In genomic region chr5:10596310-10596703, GRCh38 we compare ENCODE assay signal across 1 cellular context.
TF ChIP-seq lines count a peak whose summit lies in the region.

No MANE protein-coding gene starts in this region.

TF ChIP-seq in IMR-90, 13 proteins besides CTCF, POLR2A, EP300 and RAD21:
- TF ChIP-seq MAZ (IDR thresholded peaks at IDR 0.05; ENCODE audit: borderline replicate concordance, low read depth, low read length) (no peak), MXI1 (IDR thresholded peaks at IDR 0.05; ENCODE audit: borderline replicate concordance, low read depth, low read length) (no peak), RCOR1 (IDR thresholded peaks at IDR 0.05; ENCODE audit: insufficient replicate concordance, low read length) (no peak), USF2 (IDR thresholded peaks at IDR 0.05; ENCODE audit: low read depth, low read length) (no peak), CEBPB (IDR thresholded peaks at IDR 0.05; ENCODE audit: low read depth, low read length) (no peak), CHD1 (IDR thresholded peaks at IDR 0.05; ENCODE audit: low read depth, low read length) (no peak), FOS (IDR thresholded peaks at IDR 0.05; ENCODE audit: low read depth, low read length) (no peak)
